Comparison of ENCODE assay signal across 13 cellular contexts in genomic region chr11:10893713-10894112, GRCh38. TPM values are rescaled to one million over a fixed set of nuclear protein-coding genes. Genes with fewer than 3 reads are reported as not detected.
DNase-seq lines count a peak whose midpoint lies in the region; ATAC-seq, FAIRE-seq and TF ChIP-seq lines count a peak whose summit lies in the region.
"Had no signal": no experiment of that assay in that cellular context is flagged by ENCODE, and none has a peak within 500 bp of the region (broad histone marks: within the 10 kb centered on the region; RNA-seq: fewer than 3 reads in every experiment).

No MANE protein-coding gene starts in this region.

- H3K4me3 ChIP-seq in liver (ENCODE audit: low read depth in 1 of 3, low read length in 3 of 3) (no peak overlapping the region), aorta (ENCODE audit: low read length in 2 of 2) (no peak overlapping the region)

- H3K4me1 Mint-ChIP-seq in dendritic cell treated with granulocyte-macrophage colony-stimulating factor and Interleukin-4, amounts not matched to agents 40 ng/mL and 50 ng/mL, for 4 days (ENCODE audit: low read depth): peaks cover 34% of the 10 kb centered on the region
- H3K4me1 Mint-ChIP-seq in natural killer cell: peaks cover 0 to 7% of the 10 kb centered on the region in 2 donors
- H3K4me1 Mint-ChIP-seq: activated naive CD8-positive, alpha-beta T cell treated with anti-CD3 and anti-CD28 coated beads, Interleukin-2, amount 10 ng/mL, durations not matched to agents 7 days and 5 days had no signal

- intact Hi-C loops in Right ventricle myocardium inferior (cut with DNase I): no loop called here
- intact Hi-C loops in cardiac septum (cut with DNase I): no loop called here
- intact Hi-C loops in dendritic cell treated with granulocyte-macrophage colony-stimulating factor and Interleukin-4, amounts not matched to agents 40 ng/mL and 50 ng/mL, for 4 days (cut with micrococcal nuclease): no loop called here
- intact Hi-C loops in natural killer cell (cut with micrococcal nuclease): no loop called here
- intact Hi-C loops in aorta (cut with DNase I): no loop called here

- H3K27ac Mint-ChIP-seq in dendritic cell treated with granulocyte-macrophage colony-stimulating factor and Interleukin-4, amounts not matched to agents 40 ng/mL and 50 ng/mL, for 4 days: peak overlapping the region; percentile 14
- no peak overlapping the region for H3K27ac Mint-ChIP-seq in natural killer cell
- H3K27ac Mint-ChIP-seq: activated naive CD8-positive, alpha-beta T cell treated with anti-CD3 and anti-CD28 coated beads, Interleukin-2, amount 10 ng/mL, durations not matched to agents 7 days and 5 days had no signal

- H3K27me3 Mint-ChIP-seq in dendritic cell treated with granulocyte-macrophage colony-stimulating factor and Interleukin-4, amounts not matched to agents 40 ng/mL and 50 ng/mL, for 4 days: no peaks in the 10 kb centered on the region
- H3K27me3 Mint-ChIP-seq in natural killer cell (ENCODE audit: low read depth in 2 of 2): peaks cover 9 to 18% of the 10 kb centered on the region in 2 donors

- H3K27ac ChIP-seq in liver (ENCODE audit: low read depth in 1 of 2, low read length in 2 of 2): no peak overlapping the region
- no peak overlapping the region for H3K27ac ChIP-seq in aorta (ENCODE audit: low read depth in 1 of 2, low read length in 2 of 2)
- H3K27ac ChIP-seq: foreskin keratinocyte had no signal

- peak; percentile 82 for ATAC-seq in Right ventricle myocardium inferior
- ATAC-seq in natural killer cell: no peak
- no peak for ATAC-seq in aorta (ENCODE audit: low FRiP score)
- ATAC-seq in GM18868 (IDR thresholded peaks at IDR 0.05; ENCODE audit: unreplicated experiment): no peak
- ATAC-seq: foreskin keratinocyte had no signal

- no peak for FAIRE-seq in frontal cortex (lab: Jason Lieb, UNC)

- H3K27me3 ChIP-seq in liver (ENCODE audit: control insufficient read depth in 4 of 4, insufficient read depth in 4 of 4, low read length in 3 of 4) (no peaks in the 10 kb centered on the region), aorta (ENCODE audit: control insufficient read depth in 1 of 2, insufficient read depth in 2 of 2, low read length in 1 of 2) (no peaks in the 10 kb centered on the region)
- H3K27me3 ChIP-seq: foreskin keratinocyte had no signal

- H3K36me3 ChIP-seq in liver (ENCODE audit: control insufficient read depth in 4 of 4, insufficient read depth in 3 of 4, low read depth in 1 of 4, low read length in 3 of 4): no peaks in the 10 kb centered on the region
- no peaks in the 10 kb centered on the region for H3K36me3 ChIP-seq in aorta (ENCODE audit: control insufficient read depth in 1 of 2, insufficient read depth in 2 of 2, low read length in 1 of 2)

- no peaks in the 10 kb centered on the region for H3K9me3 ChIP-seq in liver (ENCODE audit: control insufficient read depth in 4 of 4, low read length in 3 of 4)
- no peaks in the 10 kb centered on the region for H3K9me3 ChIP-seq in aorta (ENCODE audit: control insufficient read depth, low read length)

- no peak overlapping the region for H3K4me3 Mint-ChIP-seq in dendritic cell treated with granulocyte-macrophage colony-stimulating factor and Interleukin-4, amounts not matched to agents 40 ng/mL and 50 ng/mL, for 4 days
- no peak overlapping the region for H3K4me3 Mint-ChIP-seq in natural killer cell
- H3K4me3 Mint-ChIP-seq: activated naive CD8-positive, alpha-beta T cell treated with anti-CD3 and anti-CD28 coated beads, Interleukin-2, amount 10 ng/mL, durations not matched to agents 7 days and 5 days had no signal

- H3K9me3 Mint-ChIP-seq in dendritic cell treated with granulocyte-macrophage colony-stimulating factor and Interleukin-4, amounts not matched to agents 40 ng/mL and 50 ng/mL, for 4 days: peaks cover 14% of the 10 kb centered on the region
- no peaks in the 10 kb centered on the region for H3K9me3 Mint-ChIP-seq in natural killer cell

- TF ChIP-seq CTCF in liver (IDR thresholded peaks at IDR 0.05; ENCODE audit: low read depth, low read length, missing input control) (peak; percentile 16), natural killer cell (IDR thresholded peaks at IDR 0.05) (no peak)

- H3K9ac ChIP-seq in liver (ENCODE audit: low read depth in 1 of 2, low read length in 2 of 2): no peak overlapping the region

- no peak for TF ChIP-seq RAD21 in liver (IDR thresholded peaks at IDR 0.05)

- no peaks in the 10 kb centered on the region for H3K4me1 ChIP-seq in liver (ENCODE audit: control insufficient read depth in 4 of 4, insufficient read depth in 4 of 4, low read length in 3 of 4)
- H3K4me1 ChIP-seq in aorta (ENCODE audit: control insufficient read depth in 1 of 2, insufficient read depth in 2 of 2, low read length in 2 of 2): peaks cover 0 to 2% of the 10 kb centered on the region in 2 donors

- H3K36me3 Mint-ChIP-seq in dendritic cell treated with granulocyte-macrophage colony-stimulating factor and Interleukin-4, amounts not matched to agents 40 ng/mL and 50 ng/mL, for 4 days (ENCODE audit: low read depth): peaks cover 5% of the 10 kb centered on the region
- peaks cover 15% of the 10 kb centered on the region for H3K36me3 Mint-ChIP-seq in natural killer cell
- H3K36me3 Mint-ChIP-seq: activated naive CD8-positive, alpha-beta T cell treated with anti-CD3 and anti-CD28 coated beads, Interleukin-2, amount 10 ng/mL, durations not matched to agents 7 days and 5 days had no signal

- DNase-seq in Right ventricle myocardium inferior (ENCODE audit: missing footprints) (no peak), cardiac septum (ENCODE audit: low spot score) (no peak), natural killer cell (no peak), frontal cortex (ENCODE audit: low spot score in 2 of 2) (no peak), aorta (no peak)
- DNase-seq: activated naive CD8-positive, alpha-beta T cell treated with anti-CD3 and anti-CD28 coated beads, Interleukin-2, amount 10 ng/mL, durations not matched to agents 7 days and 5 days; AML-193; foreskin keratinocyte; NCI-H1930; stimulated activated CD4-positive, alpha-beta T cell treated with anti-CD3 and anti-CD28 coated beads, Interleukin-2, amount 100 ng/mL, for 48 hours had no signal

TF ChIP-seq in liver, 16 proteins besides CTCF, POLR2A, EP300 and RAD21 (continues in another document):
- TF ChIP-seq JUND (IDR thresholded peaks at IDR 0.05) (peak; percentile 84 to 89), ZBTB33 (IDR thresholded peaks at IDR 0.05) (no peak), GABPA (IDR thresholded peaks at IDR 0.05 in 1 of 2, conservative IDR thresholded peaks at IDR 0.05 in 1 of 2) (no peak), SP1 (IDR thresholded peaks at IDR 0.05) (no peak), HNF4A (conservative IDR thresholded peaks at IDR 0.05) (peak in 1 of 2 donors; percentile 4), FOXA2 (IDR thresholded peaks at IDR 0.05) (no peak), RXRA (IDR thresholded peaks at IDR 0.05) (no peak), NR2F2 (IDR thresholded peaks at IDR 0.05) (no peak), REST (IDR thresholded peaks at IDR 0.05) (no peak), FOXA1 (IDR thresholded peaks at IDR 0.05) (no peak), TAF1 (conservative IDR thresholded peaks at IDR 0.05) (no peak), YY1 (IDR thresholded peaks at IDR 0.05) (no peak), ATF3 (IDR thresholded peaks at IDR 0.05) (peak; percentile 37)

RNA-seq across cellular contexts. Expression of gene ZBED5, which starts 35.9 kb away (rescaled TPM):
- total RNA-seq in Right ventricle myocardium inferior (42.7 TPM), cardiac septum (38.8 TPM), liver (10 to 100 TPM in 1 of 2 donors, 1 to 10 TPM in 1; 9.6 to 10.7 TPM), natural killer cell (10 to 100 TPM; 40.0 to 61.3 (median 53.9) TPM), frontal cortex (67.7 TPM), aorta (10 to 100 TPM; 48.4 to 63.8 TPM)
- polyA plus RNA-seq in liver (10 to 100 TPM in 1 of 2 donors, 1 to 10 TPM in 1; 5.4 to 10.6 TPM), aorta (10 to 100 TPM; 16.5 to 58.8 TPM)
